In genomic region chr16:68792465-68793324, GRCh38 we compare ENCODE assay signal across 2 cellular contexts.
TF ChIP-seq lines count a peak whose summit lies in the region.

No MANE protein-coding gene starts in this region.

TF ChIP-seq in K562, 482 proteins besides CTCF, POLR2A, EP300 and RAD21 (continues in another document):
- TF ChIP-seq, protein P1, sequence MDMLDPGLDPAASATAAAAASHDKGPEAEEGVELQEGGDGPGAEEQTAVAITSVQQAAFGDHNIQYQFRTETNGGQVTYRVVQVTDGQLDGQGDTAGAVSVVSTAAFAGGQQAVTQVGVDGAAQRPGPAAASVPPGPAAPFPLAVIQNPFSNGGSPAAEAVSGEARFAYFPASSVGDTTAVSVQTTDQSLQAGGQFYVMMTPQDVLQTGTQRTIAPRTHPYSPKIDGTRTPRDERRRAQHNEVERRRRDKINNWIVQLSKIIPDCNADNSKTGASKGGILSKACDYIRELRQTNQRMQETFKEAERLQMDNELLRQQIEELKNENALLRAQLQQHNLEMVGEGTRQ (CRISPR knock-in tag; IDR thresholded peaks at IDR 0.05): no peak
- no peak for TF ChIP-seq ZNF140 (CRISPR knock-in tag; IDR thresholded peaks at IDR 0.05)
- no peak for TF ChIP-seq FOXM1 (IDR thresholded peaks at IDR 0.05; ENCODE audit: low read depth)
- no peak for TF ChIP-seq FOXM1 (CRISPR knock-in tag; IDR thresholded peaks at IDR 0.05; ENCODE audit: low read depth)
- TF ChIP-seq ZNF586 (CRISPR knock-in tag; conservative IDR thresholded peaks at IDR 0.05): no peak
- no peak for TF ChIP-seq MTA2 (IDR thresholded peaks at IDR 0.05; ENCODE audit: low read depth)
- no peak for TF ChIP-seq ZBTB34 (CRISPR knock-in tag; IDR thresholded peaks at IDR 0.05)
- TF ChIP-seq GABPA (tag; conservative IDR thresholded peaks at IDR 0.05; ENCODE audit: low read depth): no peak
- no peak for TF ChIP-seq ZNF668 (CRISPR knock-in tag; IDR thresholded peaks at IDR 0.05)
- TF ChIP-seq KDM5B (IDR thresholded peaks at IDR 0.05; ENCODE audit: insufficient replicate concordance, low read depth, low read length): no peak
- TF ChIP-seq BMI1 (IDR thresholded peaks at IDR 0.05; ENCODE audit: low read length): no peak
- no peak for TF ChIP-seq NR1H2 (CRISPR knock-in tag; IDR thresholded peaks at IDR 0.05)
- TF ChIP-seq TCF3 (CRISPR knock-in tag; IDR thresholded peaks at IDR 0.05): peak; percentile 53
- no peak for TF ChIP-seq FOXA3 (CRISPR knock-in tag; conservative IDR thresholded peaks at IDR 0.05 in 1 of 2, IDR thresholded peaks at IDR 0.05 in 1 of 2)
- no peak for TF ChIP-seq GATA2 (CRISPR knock-in tag; IDR thresholded peaks at IDR 0.05)
- no peak for TF ChIP-seq ZNF717 (CRISPR knock-in tag; IDR thresholded peaks at IDR 0.05)
- no peak for TF ChIP-seq ZNF24 (IDR thresholded peaks at IDR 0.05)
- TF ChIP-seq ZNF57 (CRISPR knock-in tag; IDR thresholded peaks at IDR 0.05): no peak
- TF ChIP-seq PHF20 (IDR thresholded peaks at IDR 0.05; ENCODE audit: partially characterized antibody): no peak
- TF ChIP-seq CEBPB (tag; IDR thresholded peaks at IDR 0.05): 0 out of 2 replicates have a peak, but pooled peaks have one; percentile 28
- TF ChIP-seq NFXL1 (CRISPR knock-in tag; IDR thresholded peaks at IDR 0.05): no peak
- TF ChIP-seq ZEB2 (IDR thresholded peaks at IDR 0.05): no peak
- no peak for TF ChIP-seq ZNF316 (IDR thresholded peaks at IDR 0.05)

TF ChIP-seq in HepG2, 621 proteins besides CTCF, POLR2A, EP300 and RAD21 (continues in another document):
- TF ChIP-seq TBP (CRISPR knock-in tag; IDR thresholded peaks at IDR 0.05) (no peak), PITX1 (CRISPR knock-in tag; IDR thresholded peaks at IDR 0.05) (peak; percentile 96), NCOA1 (CRISPR knock-in tag; IDR thresholded peaks at IDR 0.05) (peak; percentile 75), ZNF44 (CRISPR knock-in tag; IDR thresholded peaks at IDR 0.05) (no peak), SIX1 (CRISPR knock-in tag; IDR thresholded peaks at IDR 0.05; ENCODE audit: borderline replicate concordance) (peak; percentile 92), ZNF296 (CRISPR knock-in tag; conservative IDR thresholded peaks at IDR 0.05) (no peak), SP2 (CRISPR knock-in tag; IDR thresholded peaks at IDR 0.05) (no peak), CBFB (CRISPR knock-in tag; IDR thresholded peaks at IDR 0.05) (peak; percentile 80), MTA1 (CRISPR knock-in tag; IDR thresholded peaks at IDR 0.05; ENCODE audit: borderline replicate concordance) (no peak; the same call in none of the 2 replicates), ZNF510 (CRISPR knock-in tag; IDR thresholded peaks at IDR 0.05; ENCODE audit: low read depth) (no peak), ZFP36L1 (CRISPR knock-in tag; IDR thresholded peaks at IDR 0.05) (peak; percentile 86), TP53 (CRISPR knock-in tag; conservative IDR thresholded peaks at IDR 0.05) (peak; percentile 77), HES4 (CRISPR knock-in tag; IDR thresholded peaks at IDR 0.05; ENCODE audit: borderline replicate concordance) (no peak), KAT7 (CRISPR knock-in tag; IDR thresholded peaks at IDR 0.05; ENCODE audit: borderline replicate concordance) (0 out of 2 replicates have a peak, but pooled peaks have one; percentile 18), E2F5 (CRISPR knock-in tag; conservative IDR thresholded peaks at IDR 0.05) (no peak), MYNN (CRISPR knock-in tag; IDR thresholded peaks at IDR 0.05; ENCODE audit: low read depth) (no peak), ZNF75D (CRISPR knock-in tag; IDR thresholded peaks at IDR 0.05; ENCODE audit: borderline replicate concordance) (no peak), MYC (CRISPR knock-in tag; IDR thresholded peaks at IDR 0.05; ENCODE audit: borderline replicate concordance) (peak; percentile 73; the same call in 1 of the 2 replicates), KDM5A (IDR thresholded peaks at IDR 0.05; ENCODE audit: borderline replicate concordance, low read length) (no peak; the same call in 1 of the 2 replicates), ZFP41 (CRISPR knock-in tag; IDR thresholded peaks at IDR 0.05; ENCODE audit: borderline replicate concordance) (no peak), SYNCRIP (IDR thresholded peaks at IDR 0.05; ENCODE audit: insufficient read depth, low read depth, low read length) (no peak)
- TF ChIP-seq, protein P2, sequence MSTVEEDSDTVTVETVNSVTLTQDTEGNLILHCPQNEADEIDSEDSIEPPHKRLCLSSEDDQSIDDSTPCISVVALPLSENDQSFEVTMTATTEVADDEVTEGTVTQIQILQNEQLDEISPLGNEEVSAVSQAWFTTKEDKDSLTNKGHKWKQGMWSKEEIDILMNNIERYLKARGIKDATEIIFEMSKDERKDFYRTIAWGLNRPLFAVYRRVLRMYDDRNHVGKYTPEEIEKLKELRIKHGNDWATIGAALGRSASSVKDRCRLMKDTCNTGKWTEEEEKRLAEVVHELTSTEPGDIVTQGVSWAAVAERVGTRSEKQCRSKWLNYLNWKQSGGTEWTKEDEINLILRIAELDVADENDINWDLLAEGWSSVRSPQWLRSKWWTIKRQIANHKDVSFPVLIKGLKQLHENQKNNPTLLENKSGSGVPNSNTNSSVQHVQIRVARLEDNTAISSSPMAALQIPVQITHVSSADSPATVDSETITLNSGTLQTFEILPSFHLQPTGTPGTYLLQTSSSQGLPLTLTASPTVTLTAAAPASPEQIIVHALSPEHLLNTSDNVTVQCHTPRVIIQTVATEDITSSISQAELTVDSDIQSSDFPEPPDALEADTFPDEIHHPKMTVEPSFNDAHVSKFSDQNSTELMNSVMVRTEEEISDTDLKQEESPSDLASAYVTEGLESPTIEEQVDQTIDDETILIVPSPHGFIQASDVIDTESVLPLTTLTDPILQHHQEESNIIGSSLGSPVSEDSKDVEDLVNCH (CRISPR knock-in tag; IDR thresholded peaks at IDR 0.05): no peak
- TF ChIP-seq, protein P3, sequence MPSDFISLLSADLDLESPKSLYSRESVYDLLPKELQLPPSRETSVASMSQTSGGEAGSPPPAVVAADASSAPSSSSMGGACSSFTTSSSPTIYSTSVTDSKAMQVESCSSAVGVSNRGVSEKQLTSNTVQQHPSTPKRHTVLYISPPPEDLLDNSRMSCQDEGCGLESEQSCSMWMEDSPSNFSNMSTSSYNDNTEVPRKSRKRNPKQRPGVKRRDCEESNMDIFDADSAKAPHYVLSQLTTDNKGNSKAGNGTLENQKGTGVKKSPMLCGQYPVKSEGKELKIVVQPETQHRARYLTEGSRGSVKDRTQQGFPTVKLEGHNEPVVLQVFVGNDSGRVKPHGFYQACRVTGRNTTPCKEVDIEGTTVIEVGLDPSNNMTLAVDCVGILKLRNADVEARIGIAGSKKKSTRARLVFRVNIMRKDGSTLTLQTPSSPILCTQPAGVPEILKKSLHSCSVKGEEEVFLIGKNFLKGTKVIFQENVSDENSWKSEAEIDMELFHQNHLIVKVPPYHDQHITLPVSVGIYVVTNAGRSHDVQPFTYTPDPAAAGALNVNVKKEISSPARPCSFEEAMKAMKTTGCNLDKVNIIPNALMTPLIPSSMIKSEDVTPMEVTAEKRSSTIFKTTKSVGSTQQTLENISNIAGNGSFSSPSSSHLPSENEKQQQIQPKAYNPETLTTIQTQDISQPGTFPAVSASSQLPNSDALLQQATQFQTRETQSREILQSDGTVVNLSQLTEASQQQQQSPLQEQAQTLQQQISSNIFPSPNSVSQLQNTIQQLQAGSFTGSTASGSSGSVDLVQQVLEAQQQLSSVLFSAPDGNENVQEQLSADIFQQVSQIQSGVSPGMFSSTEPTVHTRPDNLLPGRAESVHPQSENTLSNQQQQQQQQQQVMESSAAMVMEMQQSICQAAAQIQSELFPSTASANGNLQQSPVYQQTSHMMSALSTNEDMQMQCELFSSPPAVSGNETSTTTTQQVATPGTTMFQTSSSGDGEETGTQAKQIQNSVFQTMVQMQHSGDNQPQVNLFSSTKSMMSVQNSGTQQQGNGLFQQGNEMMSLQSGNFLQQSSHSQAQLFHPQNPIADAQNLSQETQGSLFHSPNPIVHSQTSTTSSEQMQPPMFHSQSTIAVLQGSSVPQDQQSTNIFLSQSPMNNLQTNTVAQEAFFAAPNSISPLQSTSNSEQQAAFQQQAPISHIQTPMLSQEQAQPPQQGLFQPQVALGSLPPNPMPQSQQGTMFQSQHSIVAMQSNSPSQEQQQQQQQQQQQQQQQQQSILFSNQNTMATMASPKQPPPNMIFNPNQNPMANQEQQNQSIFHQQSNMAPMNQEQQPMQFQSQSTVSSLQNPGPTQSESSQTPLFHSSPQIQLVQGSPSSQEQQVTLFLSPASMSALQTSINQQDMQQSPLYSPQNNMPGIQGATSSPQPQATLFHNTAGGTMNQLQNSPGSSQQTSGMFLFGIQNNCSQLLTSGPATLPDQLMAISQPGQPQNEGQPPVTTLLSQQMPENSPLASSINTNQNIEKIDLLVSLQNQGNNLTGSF (CRISPR knock-in tag; IDR thresholded peaks at IDR 0.05): no peak
- TF ChIP-seq, protein P4, sequence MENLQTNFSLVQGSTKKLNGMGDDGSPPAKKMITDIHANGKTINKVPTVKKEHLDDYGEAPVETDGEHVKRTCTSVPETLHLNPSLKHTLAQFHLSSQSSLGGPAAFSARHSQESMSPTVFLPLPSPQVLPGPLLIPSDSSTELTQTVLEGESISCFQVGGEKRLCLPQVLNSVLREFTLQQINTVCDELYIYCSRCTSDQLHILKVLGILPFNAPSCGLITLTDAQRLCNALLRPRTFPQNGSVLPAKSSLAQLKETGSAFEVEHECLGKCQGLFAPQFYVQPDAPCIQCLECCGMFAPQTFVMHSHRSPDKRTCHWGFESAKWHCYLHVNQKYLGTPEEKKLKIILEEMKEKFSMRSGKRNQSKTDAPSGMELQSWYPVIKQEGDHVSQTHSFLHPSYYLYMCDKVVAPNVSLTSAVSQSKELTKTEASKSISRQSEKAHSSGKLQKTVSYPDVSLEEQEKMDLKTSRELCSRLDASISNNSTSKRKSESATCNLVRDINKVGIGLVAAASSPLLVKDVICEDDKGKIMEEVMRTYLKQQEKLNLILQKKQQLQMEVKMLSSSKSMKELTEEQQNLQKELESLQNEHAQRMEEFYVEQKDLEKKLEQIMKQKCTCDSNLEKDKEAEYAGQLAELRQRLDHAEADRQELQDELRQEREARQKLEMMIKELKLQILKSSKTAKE (CRISPR knock-in tag; IDR thresholded peaks at IDR 0.05; ENCODE audit: borderline replicate concordance): peak; percentile 93
- TF ChIP-seq, protein P5, sequence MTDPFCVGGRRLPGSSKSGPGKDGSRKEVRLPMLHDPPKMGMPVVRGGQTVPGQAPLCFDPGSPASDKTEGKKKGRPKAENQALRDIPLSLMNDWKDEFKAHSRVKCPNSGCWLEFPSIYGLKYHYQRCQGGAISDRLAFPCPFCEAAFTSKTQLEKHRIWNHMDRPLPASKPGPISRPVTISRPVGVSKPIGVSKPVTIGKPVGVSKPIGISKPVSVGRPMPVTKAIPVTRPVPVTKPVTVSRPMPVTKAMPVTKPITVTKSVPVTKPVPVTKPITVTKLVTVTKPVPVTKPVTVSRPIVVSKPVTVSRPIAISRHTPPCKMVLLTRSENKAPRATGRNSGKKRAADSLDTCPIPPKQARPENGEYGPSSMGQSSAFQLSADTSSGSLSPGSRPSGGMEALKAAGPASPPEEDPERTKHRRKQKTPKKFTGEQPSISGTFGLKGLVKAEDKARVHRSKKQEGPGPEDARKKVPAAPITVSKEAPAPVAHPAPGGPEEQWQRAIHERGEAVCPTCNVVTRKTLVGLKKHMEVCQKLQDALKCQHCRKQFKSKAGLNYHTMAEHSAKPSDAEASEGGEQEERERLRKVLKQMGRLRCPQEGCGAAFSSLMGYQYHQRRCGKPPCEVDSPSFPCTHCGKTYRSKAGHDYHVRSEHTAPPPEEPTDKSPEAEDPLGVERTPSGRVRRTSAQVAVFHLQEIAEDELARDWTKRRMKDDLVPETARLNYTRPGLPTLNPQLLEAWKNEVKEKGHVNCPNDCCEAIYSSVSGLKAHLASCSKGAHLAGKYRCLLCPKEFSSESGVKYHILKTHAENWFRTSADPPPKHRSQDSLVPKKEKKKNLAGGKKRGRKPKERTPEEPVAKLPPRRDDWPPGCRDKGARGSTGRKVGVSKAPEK (CRISPR knock-in tag; IDR thresholded peaks at IDR 0.05; ENCODE audit: borderline replicate concordance): peak; percentile 74
- TF ChIP-seq, protein P6, sequence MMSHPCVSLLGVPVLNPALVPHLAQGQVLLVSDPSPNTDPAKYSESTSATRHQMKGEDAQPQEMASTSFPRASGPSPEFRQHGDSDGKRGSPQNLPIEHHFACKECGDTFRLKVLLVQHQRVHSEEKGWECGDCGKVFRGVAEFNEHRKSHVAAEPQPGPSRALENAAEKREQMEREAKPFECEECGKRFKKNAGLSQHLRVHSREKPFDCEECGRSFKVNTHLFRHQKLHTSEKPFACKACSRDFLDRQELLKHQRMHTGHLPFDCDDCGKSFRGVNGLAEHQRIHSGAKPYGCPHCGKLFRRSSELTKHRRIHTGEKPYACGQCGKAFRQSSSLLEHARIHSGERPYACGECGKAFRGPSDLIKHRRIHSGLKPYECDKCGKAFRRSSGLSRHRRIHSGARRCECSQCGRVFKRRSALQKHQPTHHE (CRISPR knock-in tag; IDR thresholded peaks at IDR 0.05; ENCODE audit: borderline replicate concordance): no peak
- TF ChIP-seq, protein P7, sequence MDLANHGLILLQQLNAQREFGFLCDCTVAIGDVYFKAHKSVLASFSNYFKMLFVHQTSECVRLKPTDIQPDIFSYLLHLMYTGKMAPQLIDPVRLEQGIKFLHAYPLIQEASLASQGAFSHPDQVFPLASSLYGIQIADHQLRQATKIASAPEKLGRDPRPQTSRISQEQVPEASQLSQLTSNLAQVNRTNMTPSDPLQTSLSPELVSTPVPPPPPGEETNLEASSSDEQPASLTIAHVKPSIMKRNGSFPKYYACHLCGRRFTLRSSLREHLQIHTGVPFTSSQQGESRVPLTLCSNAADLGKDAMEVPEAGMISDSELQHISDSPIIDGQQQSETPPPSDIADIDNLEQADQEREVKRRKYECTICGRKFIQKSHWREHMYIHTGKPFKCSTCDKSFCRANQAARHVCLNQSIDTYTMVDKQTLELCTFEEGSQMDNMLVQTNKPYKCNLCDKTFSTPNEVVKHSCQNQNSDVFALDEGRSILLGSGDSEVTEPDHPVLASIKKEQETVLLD (CRISPR knock-in tag; IDR thresholded peaks at IDR 0.05; ENCODE audit: low read depth): 0 out of 2 replicates have a peak, but pooled peaks have one; percentile 56
- TF ChIP-seq, protein P8, sequence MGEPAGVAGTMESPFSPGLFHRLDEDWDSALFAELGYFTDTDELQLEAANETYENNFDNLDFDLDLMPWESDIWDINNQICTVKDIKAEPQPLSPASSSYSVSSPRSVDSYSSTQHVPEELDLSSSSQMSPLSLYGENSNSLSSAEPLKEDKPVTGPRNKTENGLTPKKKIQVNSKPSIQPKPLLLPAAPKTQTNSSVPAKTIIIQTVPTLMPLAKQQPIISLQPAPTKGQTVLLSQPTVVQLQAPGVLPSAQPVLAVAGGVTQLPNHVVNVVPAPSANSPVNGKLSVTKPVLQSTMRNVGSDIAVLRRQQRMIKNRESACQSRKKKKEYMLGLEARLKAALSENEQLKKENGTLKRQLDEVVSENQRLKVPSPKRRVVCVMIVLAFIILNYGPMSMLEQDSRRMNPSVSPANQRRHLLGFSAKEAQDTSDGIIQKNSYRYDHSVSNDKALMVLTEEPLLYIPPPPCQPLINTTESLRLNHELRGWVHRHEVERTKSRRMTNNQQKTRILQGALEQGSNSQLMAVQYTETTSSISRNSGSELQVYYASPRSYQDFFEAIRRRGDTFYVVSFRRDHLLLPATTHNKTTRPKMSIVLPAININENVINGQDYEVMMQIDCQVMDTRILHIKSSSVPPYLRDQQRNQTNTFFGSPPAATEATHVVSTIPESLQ (CRISPR knock-in tag; conservative IDR thresholded peaks at IDR 0.05): no peak
- TF ChIP-seq, protein P9, sequence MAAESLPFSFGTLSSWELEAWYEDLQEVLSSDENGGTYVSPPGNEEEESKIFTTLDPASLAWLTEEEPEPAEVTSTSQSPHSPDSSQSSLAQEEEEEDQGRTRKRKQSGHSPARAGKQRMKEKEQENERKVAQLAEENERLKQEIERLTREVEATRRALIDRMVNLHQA (CRISPR knock-in tag; IDR thresholded peaks at IDR 0.05): no peak; the same call in 1 of the 2 replicates
